29 cellular contexts compared by ENCODE assay signal in genomic region chr14:37469650-37470049, GRCh38.
A peak's percentile ranks its signal among the peaks of the same experiment; 100 is the strongest.
DNase-seq lines count a peak whose midpoint lies in the region; ATAC-seq, FAIRE-seq and TF ChIP-seq lines count a peak whose summit lies in the region.
"Had no signal": no experiment of that assay in that cellular context is flagged by ENCODE, and none has a peak within 500 bp of the region (broad histone marks: within the 10 kb centered on the region; RNA-seq: fewer than 3 reads in every experiment).

No MANE protein-coding gene starts in this region.

- POLR2A ChIA-PET in HepG2 (lab: Yijun Ruan, JAX), result no interaction called here

- TF ChIP-seq CTCF in HepG2 (CRISPR knock-in tag; IDR thresholded peaks at IDR 0.05), result no peak
- TF ChIP-seq CTCF in right lobe of liver (IDR thresholded peaks at IDR 0.05), result no peak

- no peak for TF ChIP-seq RAD21 in HepG2 (CRISPR knock-in tag; IDR thresholded peaks at IDR 0.05)

- H3K27me3 ChIP-seq in HepG2 (ENCODE audit: control insufficient read depth in 1 of 2, insufficient read depth in 2 of 2, low read length in 2 of 2), result no peaks in the 10 kb centered on the region
- no peaks in the 10 kb centered on the region for H3K27me3 ChIP-seq in right lobe of liver
- H3K27me3 ChIP-seq: BE2C; BLaER1; BLaER1 treated with 17β-estradiol and CSF1 and Interleukin-3, amounts not matched to agents 10 nM and 100 nM had no signal

- DNase-seq in HepG2 (ENCODE audit: low spot score) (no peak), right lobe of liver (no peak)
- DNase-seq: 8988T; ACHN; AML-193; BE2C; C1 segment of cervical spinal cord; Caco-2; Calu3; CD4-positive, alpha-beta memory T cell; CD4-positive, alpha-beta T cell; CD4-positive, CD25-positive, alpha-beta regulatory T cell; CD8-positive, alpha-beta memory T cell; CD8-positive, alpha-beta T cell; COR-L47; DMS 273 treated with DMSO at 0.1 percent for 48 hours; DMS153; DMS53; DMS79; DMS79 treated with DMSO at 0.1 percent for 48 hours; DND-41; EL had no signal

- H3K79me2 ChIP-seq in HepG2 (ENCODE audit: insufficient read depth, low read length), result no peaks in the 10 kb centered on the region

- H3K36me3 ChIP-seq in HepG2 (replicated peaks in 1 of 2; ENCODE audit: control insufficient read depth in 1 of 2, insufficient read depth in 2 of 2, low read length in 2 of 2) (no peaks in the 10 kb centered on the region), right lobe of liver (no peaks in the 10 kb centered on the region)
- H3K36me3 ChIP-seq: BE2C; BLaER1; BLaER1 treated with 17β-estradiol and CSF1 and Interleukin-3, amounts not matched to agents 10 nM and 100 nM had no signal

- H3K9me3 ChIP-seq in HepG2 (ENCODE audit: low read length) (peaks cover 20% of the 10 kb centered on the region), right lobe of liver (no peaks in the 10 kb centered on the region)
- H3K9me3 ChIP-seq: A549; BE2C; BLaER1; BLaER1 treated with 17β-estradiol and CSF1 and Interleukin-3, amounts not matched to agents 10 nM and 100 nM had no signal

- no TSS peak for BruUV-seq in HepG2 (replicated peaks; lab: Mats Ljungman, UMichigan)

- H3K4me3 ChIP-seq in HepG2 (replicated peaks in 1 of 3; ENCODE audit: insufficient read depth in 1 of 3, low read depth in 2 of 3, low read length in 3 of 3), result no peak overlapping the region
- H3K4me3 ChIP-seq in right lobe of liver, result no peak overlapping the region
- H3K4me3 ChIP-seq: A549; BLaER1; BLaER1 treated with 17β-estradiol and CSF1 and Interleukin-3, amounts not matched to agents 10 nM and 100 nM had no signal

- CTCF ChIA-PET in HepG2 (lab: Yijun Ruan, JAX; ENCODE audit: low intra/inter-chr PET ratio, low total read pairs), result no interaction called here

- no peak overlapping the region for H2AFZ ChIP-seq in HepG2 (ENCODE audit: low read length)

- TF ChIP-seq POLR2A in HepG2 (IDR thresholded peaks at IDR 0.05; ENCODE audit: insufficient read depth in 1 of 2, low read depth in 2 of 2, low read length in 2 of 2), result no peak
- no peak for TF ChIP-seq POLR2A in right lobe of liver (IDR thresholded peaks at IDR 0.05)

- no peak for FAIRE-seq in HepG2 (lab: Jason Lieb, UNC)
- FAIRE-seq: A204.1, A549, D721Med had no signal

- in situ Hi-C loops in HepG2 (cut with HindIII; ENCODE audit: extremely low pct_ligation_motif_present, low pct_unique_long_range_greater_than_20kb), result loop anchor here (5.0 kb wide), 1 partner anchor 78 kb away; no protein-coding TSS in a partner anchor

- H3K9ac ChIP-seq in HepG2 (ENCODE audit: insufficient read depth, low read depth, low read length), result no peak overlapping the region
- H3K9ac ChIP-seq: BLaER1; BLaER1 treated with 17β-estradiol and CSF1 and Interleukin-3, amounts not matched to agents 10 nM and 100 nM had no signal

- H3K4me2 ChIP-seq in HepG2 (ENCODE audit: low read depth, low read length), result no peak overlapping the region
- H3K4me2 ChIP-seq: A549; BLaER1; BLaER1 treated with 17β-estradiol and CSF1 and Interleukin-3, amounts not matched to agents 10 nM and 100 nM had no signal

- TF ChIP-seq EP300 in HepG2 (IDR thresholded peaks at IDR 0.05; ENCODE audit: low read depth in 2 of 2, low read length in 2 of 2), result no peak
- TF ChIP-seq EP300 in HepG2 (CRISPR knock-in tag; IDR thresholded peaks at IDR 0.05; ENCODE audit: borderline replicate concordance), result no peak

- no peaks in the 10 kb centered on the region for H4K20me1 ChIP-seq in HepG2 (ENCODE audit: insufficient read depth, low read length)
- H4K20me1 ChIP-seq: BLaER1; BLaER1 treated with 17β-estradiol and CSF1 and Interleukin-3, amounts not matched to agents 10 nM and 100 nM had no signal

- H3K4me1 ChIP-seq in HepG2 (ENCODE audit: insufficient read depth, low read length) (peaks cover 46% of the 10 kb centered on the region), right lobe of liver (peaks cover 0 to 28% (median 1%) of the 10 kb centered on the region in 4 donors)
- H3K4me1 ChIP-seq: BE2C; BLaER1; BLaER1 treated with 17β-estradiol and CSF1 and Interleukin-3, amounts not matched to agents 10 nM and 100 nM had no signal

- H3K27ac ChIP-seq in HepG2 (ENCODE audit: extremely low read length, insufficient read depth, low read length) (no peak overlapping the region), right lobe of liver (no peak overlapping the region)
- H3K27ac ChIP-seq: 22Rv1; A549; BLaER1; BLaER1 treated with 17β-estradiol and CSF1 and Interleukin-3, amounts not matched to agents 10 nM and 100 nM; C4-2B had no signal

- intact Hi-C loops in HepG2 (cut with micrococcal nuclease; ENCODE audit: unreplicated experiment), result loop anchor here (5.0 kb wide), 2 partner anchors 98 to 403 kb away; no protein-coding TSS in a partner anchor
- intact Hi-C loops in right lobe of liver (cut with DNase I), result no loop called here

- no peak for ATAC-seq in HepG2
- no peak for ATAC-seq in right lobe of liver
- ATAC-seq: A549; CD8-positive, alpha-beta T cell had no signal

TF ChIP-seq in HepG2, 621 proteins besides CTCF, POLR2A, EP300 and RAD21:
- peak; percentile 97 for TF ChIP-seq ZNF564 (CRISPR knock-in tag; IDR thresholded peaks at IDR 0.05)
- no peak for TF ChIP-seq KDM2A (CRISPR knock-in tag; IDR thresholded peaks at IDR 0.05; ENCODE audit: borderline replicate concordance, low read depth)
- no peak for TF ChIP-seq ZNF143 (CRISPR knock-in tag; IDR thresholded peaks at IDR 0.05)
- no peak for TF ChIP-seq CC2D1A (CRISPR knock-in tag; IDR thresholded peaks at IDR 0.05)
